In genomic region chr6:114033606-114034005, GRCh38 we compare ENCODE assay signal across 23 cellular contexts.
"Had no signal": no experiment of that assay in that cellular context is flagged by ENCODE, and none has a peak within 500 bp of the region (broad histone marks: within the 10 kb centered on the region; RNA-seq: fewer than 3 reads in every experiment).

No MANE protein-coding gene starts in this region.

- H3K27me3 ChIP-seq: body of pancreas had no signal

- H3K4me1 ChIP-seq: body of pancreas had no signal

- ATAC-seq: body of pancreas, T-cell had no signal

- DNase-seq: activated CD4-positive, alpha-beta memory T cell treated with anti-CD3 and anti-CD28 coated beads for 36 hours; activated CD4-positive, alpha-beta T cell treated with anti-CD3 and anti-CD28 coated beads, Interleukin-2, amount 10 ng/mL, durations not matched to agents 7 days and 5 days; activated CD4-positive, CD25-positive, alpha-beta regulatory T cell; activated CD8-positive, alpha-beta memory T cell treated with anti-CD3 and anti-CD28 coated beads for 24 hours; activated gamma-delta T cell treated with Interleukin-2 at 50 U/mL for 16 hours; activated naive CD4-positive, alpha-beta T cell treated with anti-CD3 and anti-CD28 coated beads, Interleukin-2, amount 10 ng/mL, durations not matched to agents 7 days and 5 days; activated naive CD8-positive, alpha-beta T cell treated with anti-CD3 and anti-CD28 coated beads, Interleukin-2, amount 10 ng/mL, durations not matched to agents 7 days and 5 days; activated T-cell treated with anti-CD3 and anti-CD28 coated beads for 4 hours; activated T-cell treated with anti-CD3 and anti-CD28 coated beads, Interleukin-2, amount 50 U/mL, for 48 hours; aorta; body of pancreas; MM.1S; NCI-H1105; NCI-H1436; NCI-H1694 treated with DMSO at 0.1 percent for 48 hours; NCI-H2081; NCI-H446; NCI-H524; SIG-M5; T-cell; T-helper 2 cell; T1000 had no signal

- H3K9me3 ChIP-seq: body of pancreas had no signal

- H3K4me3 ChIP-seq: body of pancreas, SK-N-MC had no signal
